Comparison of ENCODE assay signal across 9 cellular contexts in the genomic region with DNA sequence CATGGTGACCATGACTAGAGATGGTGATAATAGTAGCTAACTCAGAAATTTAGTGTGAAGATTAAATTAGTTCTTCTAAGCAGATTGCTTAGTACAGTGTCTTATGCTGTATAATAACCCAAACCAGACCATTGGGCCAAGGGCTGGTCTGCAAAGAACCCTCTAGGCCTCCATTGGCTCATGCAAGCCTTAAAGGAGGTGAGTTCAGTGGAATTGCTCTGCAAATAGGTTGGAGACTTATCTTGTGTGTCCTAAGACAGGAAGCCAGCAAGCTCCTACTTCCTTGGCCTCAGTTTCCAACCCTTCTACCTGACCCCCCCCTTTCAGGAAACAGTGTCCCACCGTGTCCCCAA. TPM values are rescaled to one million over a fixed set of nuclear protein-coding genes. Genes with fewer than 3 reads are reported as not detected.
DNase-seq lines count a peak whose midpoint lies in the region; ATAC-seq, FAIRE-seq and TF ChIP-seq lines count a peak whose summit lies in the region.
"Had no signal": no experiment of that assay in that cellular context is flagged by ENCODE, and none has a peak within 500 bp of the region (broad histone marks: within the 10 kb centered on the region; RNA-seq: fewer than 3 reads in every experiment).

No MANE protein-coding gene starts in this region.

- TF ChIP-seq CTCF in HepG2 (CRISPR knock-in tag; IDR thresholded peaks at IDR 0.05) = no peak

- H3K4me2 ChIP-seq in HepG2 (ENCODE audit: low read depth, low read length) = peak overlapping the region; percentile 16; the same call in 1 of the 2 replicates

- peak overlapping the region; percentile 99 for H3K27ac Mint-ChIP-seq in activated CD4-positive, alpha-beta T cell treated with anti-CD3 and anti-CD28 coated beads for 36 hours
- H3K27ac Mint-ChIP-seq in activated naive CD8-positive, alpha-beta T cell treated with anti-CD3 and anti-CD28 coated beads for 36 hours = peak overlapping the region; percentile 95

- no peak for FAIRE-seq in HepG2 (lab: Jason Lieb, UNC)

- H3K4me1 Mint-ChIP-seq in activated CD4-positive, alpha-beta T cell treated with anti-CD3 and anti-CD28 coated beads for 36 hours = peaks cover 68% of the 10 kb centered on the region
- peaks cover 71% of the 10 kb centered on the region for H3K4me1 Mint-ChIP-seq in activated naive CD8-positive, alpha-beta T cell treated with anti-CD3 and anti-CD28 coated beads for 36 hours

- no peak for TF ChIP-seq POLR2A in HepG2 (IDR thresholded peaks at IDR 0.05; ENCODE audit: insufficient read depth in 1 of 2, low read depth in 2 of 2, low read length in 2 of 2)

- POLR2A ChIA-PET in activated CD4-positive, alpha-beta T cell treated with anti-CD3 and anti-CD28 coated beads for 36 hours (lab: Charles Lee) = interaction anchor here (1.3 to 1.9 kb wide), 3 partner anchors 13 to 45 kb away, joined by 3 to 5 read pairs (median 4); no protein-coding TSS in a partner anchor
- POLR2A ChIA-PET in HepG2 (lab: Yijun Ruan, JAX) = interaction anchor here (0.7 to 3.6 kb wide), 2 partner anchors 43 to 49 kb away, joined by 3 to 93 read pairs; no protein-coding TSS in a partner anchor

- H3K4me1 ChIP-seq in HepG2 (ENCODE audit: insufficient read depth, low read length) = peaks cover 68% of the 10 kb centered on the region

- H3K4me3 ChIP-seq in HepG2 (replicated peaks in 1 of 3; ENCODE audit: insufficient read depth in 1 of 3, low read depth in 2 of 3, low read length in 3 of 3) = no peak overlapping the region

- H3K27me3 ChIP-seq in HepG2 (ENCODE audit: control insufficient read depth in 1 of 2, insufficient read depth in 2 of 2, low read length in 2 of 2) = peaks cover 2 to 20% of the 10 kb centered on the region in 2 experiments; a peak in 4 of 5 replicates
- H3K27me3 ChIP-seq: BE2C had no signal

- peaks cover 21% of the 10 kb centered on the region; the same call in 1 of the 2 replicates for H4K20me1 ChIP-seq in HepG2 (ENCODE audit: insufficient read depth, low read length)

- no peak for TF ChIP-seq RAD21 in HepG2 (CRISPR knock-in tag; IDR thresholded peaks at IDR 0.05)

- no peak for ATAC-seq in activated CD4-positive, alpha-beta T cell treated with anti-CD3 and anti-CD28 coated beads for 36 hours
- ATAC-seq in HepG2 (no peak), HG02571 (IDR thresholded peaks at IDR 0.05; ENCODE audit: unreplicated experiment) (no peak)

- H3K79me2 ChIP-seq in HepG2 (ENCODE audit: insufficient read depth, low read length) = peaks cover 21% of the 10 kb centered on the region

- no peaks in the 10 kb centered on the region for H3K27me3 Mint-ChIP-seq in activated CD4-positive, alpha-beta T cell treated with anti-CD3 and anti-CD28 coated beads for 36 hours
- no peaks in the 10 kb centered on the region for H3K27me3 Mint-ChIP-seq in activated naive CD8-positive, alpha-beta T cell treated with anti-CD3 and anti-CD28 coated beads for 36 hours

- H3K9ac ChIP-seq in HepG2 (ENCODE audit: insufficient read depth, low read depth, low read length) = no peak overlapping the region

- WGBS in HepG2 (ENCODE audit: low lambda C conversion rate) = 0% methylated on average over 1 of the region's 1 CpG

- CTCF ChIA-PET in activated CD4-positive, alpha-beta T cell treated with anti-CD3 and anti-CD28 coated beads for 36 hours (lab: Charles Lee) = interaction anchor here (0.7 to 4.6 kb wide), 10 partner anchors 8 to 220 kb away, joined by 3 to 63 read pairs (median 6); partner anchors contain the start of genes CRABP2 and SMG5
- CTCF ChIA-PET in HepG2 (lab: Yijun Ruan, JAX; ENCODE audit: low intra/inter-chr PET ratio, low total read pairs) = no interaction called here

- no peaks in the 10 kb centered on the region for H3K9me3 Mint-ChIP-seq in activated CD4-positive, alpha-beta T cell treated with anti-CD3 and anti-CD28 coated beads for 36 hours (ENCODE audit: low read depth)
- H3K9me3 Mint-ChIP-seq in activated naive CD8-positive, alpha-beta T cell treated with anti-CD3 and anti-CD28 coated beads for 36 hours = peaks cover 3% of the 10 kb centered on the region

- no peak for DNase-seq in activated CD4-positive, alpha-beta T cell treated with anti-CD3 and anti-CD28 coated beads for 36 hours
- no peak for DNase-seq in activated CD4-positive, alpha-beta T cell treated with anti-CD3 and anti-CD28 coated beads, Interleukin-2, amount 50 U/mL, for 4 hours
- no peak for DNase-seq in activated naive CD8-positive, alpha-beta T cell treated with anti-CD3 and anti-CD28 coated beads for 36 hours
- no peak for DNase-seq in HepG2 (ENCODE audit: low spot score)
- DNase-seq in NCI-H1694 (lab: John Stamatoyannopoulos, UW) = no peak
- no peak for DNase-seq in cortex of kidney (lab: John Stamatoyannopoulos, UW)
- DNase-seq: BE2C had no signal

- no peaks in the 10 kb centered on the region for H3K36me3 ChIP-seq in HepG2 (replicated peaks in 1 of 2; ENCODE audit: control insufficient read depth in 1 of 2, insufficient read depth in 2 of 2, low read length in 2 of 2)

- no peak overlapping the region for H2AFZ ChIP-seq in HepG2 (ENCODE audit: low read length)

- H3K36me3 Mint-ChIP-seq in activated CD4-positive, alpha-beta T cell treated with anti-CD3 and anti-CD28 coated beads for 36 hours (ENCODE audit: low read depth) = peaks cover 5% of the 10 kb centered on the region
- peaks cover 5% of the 10 kb centered on the region for H3K36me3 Mint-ChIP-seq in activated naive CD8-positive, alpha-beta T cell treated with anti-CD3 and anti-CD28 coated beads for 36 hours

- no peak overlapping the region for H3K27ac ChIP-seq in HepG2 (ENCODE audit: extremely low read length, insufficient read depth, low read length)
- peak overlapping the region; percentile 98 for H3K27ac ChIP-seq in temporal lobe (ENCODE audit: low read depth, low read length)

- intact Hi-C loops in activated CD4-positive, alpha-beta T cell treated with anti-CD3 and anti-CD28 coated beads for 36 hours (cut with DNase I, micrococcal nuclease) = loop anchor here (5.0 to 10.0 kb wide), 6 partner anchors 100 to 1498 kb away; partner anchors contain the start of genes ETV3 (in 1 of the 2), GPATCH4 (in 1 of the 2), ISG20L2 (in 1 of the 2) and METTL25B (in 1 of the 2)
- intact Hi-C loops in HepG2 (cut with micrococcal nuclease; ENCODE audit: unreplicated experiment) = loop anchor here (5.0 kb wide), 1 partner anchor 80 kb away; no protein-coding TSS in a partner anchor

- TF ChIP-seq EP300 in HepG2 (IDR thresholded peaks at IDR 0.05; ENCODE audit: low read depth in 2 of 2, low read length in 2 of 2) (no peak), HepG2 (CRISPR knock-in tag; IDR thresholded peaks at IDR 0.05; ENCODE audit: borderline replicate concordance) (no peak)

- peak overlapping the region; percentile 88 for H3K4me3 Mint-ChIP-seq in activated CD4-positive, alpha-beta T cell treated with anti-CD3 and anti-CD28 coated beads for 36 hours
- peak overlapping the region; percentile 74 for H3K4me3 Mint-ChIP-seq in activated naive CD8-positive, alpha-beta T cell treated with anti-CD3 and anti-CD28 coated beads for 36 hours

- BruUV-seq in HepG2 (replicated peaks; lab: Mats Ljungman, UMichigan) = no TSS peak

- in situ Hi-C loops in HepG2 (cut with HindIII; ENCODE audit: extremely low pct_ligation_motif_present, low pct_unique_long_range_greater_than_20kb) = loop anchor here (5.0 kb wide), 1 partner anchor 45 kb away; no protein-coding TSS in a partner anchor

- H3K9me3 ChIP-seq in HepG2 (ENCODE audit: low read length) = no peaks in the 10 kb centered on the region
- H3K9me3 ChIP-seq: BE2C had no signal

TF ChIP-seq in HepG2, 621 proteins besides CTCF, POLR2A, EP300 and RAD21 (continues in another document):
- TF ChIP-seq ZNF672 (CRISPR knock-in tag; IDR thresholded peaks at IDR 0.05) = no peak
- TF ChIP-seq KAT8 (CRISPR knock-in tag; IDR thresholded peaks at IDR 0.05) = no peak
- TF ChIP-seq, protein P1, sequence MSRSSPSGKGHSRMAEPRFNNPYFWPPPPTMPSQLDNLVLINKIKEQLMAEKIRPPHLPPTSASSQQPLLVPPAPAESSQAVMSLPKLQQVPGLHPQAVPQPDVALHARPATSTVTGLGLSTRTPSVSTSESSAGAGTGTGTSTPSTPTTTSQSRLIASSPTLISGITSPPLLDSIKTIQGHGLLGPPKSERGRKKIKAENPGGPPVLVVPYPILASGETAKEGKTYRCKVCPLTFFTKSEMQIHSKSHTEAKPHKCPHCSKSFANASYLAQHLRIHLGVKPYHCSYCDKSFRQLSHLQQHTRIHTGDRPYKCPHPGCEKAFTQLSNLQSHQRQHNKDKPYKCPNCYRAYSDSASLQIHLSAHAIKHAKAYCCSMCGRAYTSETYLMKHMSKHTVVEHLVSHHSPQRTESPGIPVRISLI (CRISPR knock-in tag; IDR thresholded peaks at IDR 0.05; ENCODE audit: borderline replicate concordance) = no peak
- no peak for TF ChIP-seq ZNF788 (CRISPR knock-in tag; IDR thresholded peaks at IDR 0.05; ENCODE audit: borderline replicate concordance)
- no peak for TF ChIP-seq ZNF839 (CRISPR knock-in tag; IDR thresholded peaks at IDR 0.05; ENCODE audit: borderline replicate concordance)

RNA-seq across cellular contexts. Expression of gene MEF2D, which starts 1.8 kb away (rescaled TPM):
- 10 to 100 TPM; 32.1 to 33.6 TPM for total RNA-seq in activated CD4-positive, alpha-beta T cell treated with anti-CD3 and anti-CD28 coated beads for 36 hours
- 10 to 100 TPM; 25.7 to 27.8 TPM for total RNA-seq in activated naive CD8-positive, alpha-beta T cell treated with anti-CD3 and anti-CD28 coated beads for 36 hours
- 1.3 and 1.6 TPM in 2 replicates for total RNA-seq in HepG2 (2016; rRNA removed; fragmentation: Illumina TruSeq; extraction: Trizol)
- total RNA-seq in HepG2 (2016; cell fraction: cytosol; rRNA removed; fragmentation: Illumina TruSeq; extraction: Trizol; ENCODE audit: low read depth) = 0.10 and 0.18 TPM in 2 replicates
- total RNA-seq in HepG2 (2016; cell fraction: insoluble cytoplasmic fraction; rRNA removed; fragmentation: Illumina TruSeq; extraction: Trizol) = 0.94 and 1.4 TPM in 2 replicates
- total RNA-seq in HepG2 (2016; cell fraction: membrane; rRNA removed; fragmentation: Illumina TruSeq; extraction: Trizol) = 0.86 and 1.1 TPM in 2 replicates
- 1.6 and 2.1 TPM in 2 replicates for total RNA-seq in HepG2 (2016; cell fraction: nucleus; rRNA removed; fragmentation: Illumina TruSeq; extraction: Trizol)
- 3.9 and 4.8 TPM in 2 replicates for polyA plus RNA-seq in HepG2 (2011; rRNA removed)
- 3.4 and 4.5 TPM in 2 replicates for polyA plus RNA-seq in HepG2 (2011; cell fraction: cytosol; rRNA removed)
- polyA plus RNA-seq in HepG2 (2011; cell fraction: nucleus; rRNA removed) = 16.7 and 19.0 TPM in 2 replicates
- 7.2 and 7.9 TPM in 2 replicates for polyA plus RNA-seq in HepG2 (2012)
- polyA plus RNA-seq in HepG2 (2016; cell fraction: cytosol; fragmentation: Illumina TruSeq; extraction: Trizol; ENCODE audit: low read depth) = 0.14 and 0.24 TPM in 2 replicates
- polyA plus RNA-seq in HepG2 (2016; cell fraction: insoluble cytoplasmic fraction; fragmentation: Illumina TruSeq; extraction: Trizol; ENCODE audit: low read depth) = 2.7 and 4.2 TPM in 2 replicates
- 0.64 and 0.70 TPM in 2 replicates for polyA plus RNA-seq in HepG2 (2016; cell fraction: membrane; fragmentation: Illumina TruSeq; extraction: Trizol; ENCODE audit: low read depth)
- 5.2 and 6.2 TPM in 2 replicates for polyA plus RNA-seq in HepG2 (2016; cell fraction: nucleus; fragmentation: Illumina TruSeq; extraction: Trizol; ENCODE audit: insufficient read depth, low read depth)
- polyA minus RNA-seq in HepG2 (2011; rRNA and poly(A)+ RNA removed; ENCODE audit: low replicate concordance) = 6.9 and 12.7 TPM in 2 replicates
- 4.3 and 7.2 TPM in 2 replicates for polyA minus RNA-seq in HepG2 (2011; cell fraction: cytosol; rRNA and poly(A)+ RNA removed)
- polyA minus RNA-seq in HepG2 (2011; cell fraction: nucleus; rRNA and poly(A)+ RNA removed) = 5.4 and 6.3 TPM in 2 replicates
- total RNA-seq in temporal lobe = 6.9 TPM
